In the genomic region with DNA sequence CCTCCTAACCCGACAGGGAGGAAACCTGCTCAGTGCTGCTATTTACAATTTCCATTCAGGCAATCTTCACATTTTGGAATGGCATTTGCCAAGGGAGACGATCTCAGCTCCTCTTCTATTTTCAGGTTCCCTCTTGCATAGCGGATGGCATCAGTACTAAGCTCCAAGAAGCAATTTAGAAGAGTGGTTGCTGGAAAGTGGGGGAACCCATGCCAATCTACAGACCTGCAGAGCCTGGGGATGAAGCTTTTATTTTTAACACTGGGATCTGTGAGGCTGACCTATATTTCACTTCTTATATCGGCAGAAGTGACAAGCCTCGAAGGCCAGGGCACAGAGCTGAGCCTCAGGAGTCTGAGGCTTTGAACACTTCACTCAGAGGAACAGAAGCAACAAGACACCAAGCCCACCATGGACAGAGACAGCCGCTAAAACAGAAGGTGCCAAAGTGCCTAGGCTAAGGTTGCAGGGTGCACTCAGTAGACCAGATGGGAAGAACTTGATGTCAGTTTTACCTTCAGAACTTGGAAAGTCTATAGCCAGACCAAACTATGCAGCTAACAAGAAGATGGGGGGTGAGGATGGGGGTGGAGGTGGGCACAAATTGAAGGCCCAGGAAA, we compare ENCODE assay signal across 17 cellular contexts. TPM values are rescaled to one million over a fixed set of nuclear protein-coding genes. Genes with fewer than 3 reads are reported as not detected.
DNase-seq lines count a peak whose midpoint lies in the region; ATAC-seq and TF ChIP-seq lines count a peak whose summit lies in the region.
"Had no signal": no experiment of that assay in that cellular context is flagged by ENCODE, and none has a peak within 500 bp of the region (broad histone marks: within the 10 kb centered on the region; RNA-seq: fewer than 3 reads in every experiment).

No MANE protein-coding gene starts in this region.

- H3K4me1 Mint-ChIP-seq in endodermal cell (peaks cover 9% of the 10 kb centered on the region), osteocyte (ENCODE audit: unreplicated experiment) (peaks cover 45% of the 10 kb centered on the region)
- H3K4me1 Mint-ChIP-seq: activated naive CD8-positive, alpha-beta T cell treated with anti-CD3 and anti-CD28 coated beads, Interleukin-2, amount 10 ng/mL, durations not matched to agents 7 days and 5 days; activated T-helper 17 cell treated with anti-CD3 and anti-CD28 coated beads, Interleukin-2, amount 50 U/mL, for 72 hours had no signal

- no peak overlapping the region for H3K9ac ChIP-seq in endodermal cell (ENCODE audit: extremely low read depth, low read length, poor library complexity, severe bottlenecking)

- H3K27me3 Mint-ChIP-seq in endodermal cell (ENCODE audit: insufficient read depth) (peaks cover 44% of the 10 kb centered on the region), osteocyte (ENCODE audit: unreplicated experiment) (no peaks in the 10 kb centered on the region)

- no peaks in the 10 kb centered on the region for H3K36me3 Mint-ChIP-seq in endodermal cell (ENCODE audit: low read depth)
- no peaks in the 10 kb centered on the region for H3K36me3 Mint-ChIP-seq in osteocyte (ENCODE audit: unreplicated experiment)
- H3K36me3 Mint-ChIP-seq: activated naive CD8-positive, alpha-beta T cell treated with anti-CD3 and anti-CD28 coated beads, Interleukin-2, amount 10 ng/mL, durations not matched to agents 7 days and 5 days had no signal

- ATAC-seq in heart right ventricle: no peak
- no peak for ATAC-seq in Right ventricle myocardium superior (ENCODE audit: poor library complexity)
- no peak for ATAC-seq in HG02610 (IDR thresholded peaks at IDR 0.05; ENCODE audit: unreplicated experiment)
- ATAC-seq: activated T-helper 17 cell treated with anti-CD3 and anti-CD28 coated beads, Interleukin-2, amount 50 U/mL, for 72 hours had no signal

- no peak overlapping the region for H3K4me3 ChIP-seq in heart right ventricle
- H3K4me3 ChIP-seq in endodermal cell (ENCODE audit: low read length): no peak overlapping the region
- H3K4me3 ChIP-seq in vagina: no peak overlapping the region

- H3K4me3 Mint-ChIP-seq in endodermal cell (no peak overlapping the region), osteocyte (ENCODE audit: unreplicated experiment) (no peak overlapping the region)
- H3K4me3 Mint-ChIP-seq: activated naive CD8-positive, alpha-beta T cell treated with anti-CD3 and anti-CD28 coated beads, Interleukin-2, amount 10 ng/mL, durations not matched to agents 7 days and 5 days; activated T-helper 17 cell treated with anti-CD3 and anti-CD28 coated beads, Interleukin-2, amount 50 U/mL, for 72 hours had no signal

- no peak for TF ChIP-seq POLR2A in vagina (IDR thresholded peaks at IDR 0.05)

- H3K9me3 Mint-ChIP-seq in endodermal cell (no peaks in the 10 kb centered on the region), osteocyte (ENCODE audit: unreplicated experiment) (no peaks in the 10 kb centered on the region)
- H3K9me3 Mint-ChIP-seq: activated naive CD8-positive, alpha-beta T cell treated with anti-CD3 and anti-CD28 coated beads, Interleukin-2, amount 10 ng/mL, durations not matched to agents 7 days and 5 days; activated T-helper 17 cell treated with anti-CD3 and anti-CD28 coated beads, Interleukin-2, amount 50 U/mL, for 72 hours had no signal

- H3K27ac Mint-ChIP-seq in endodermal cell (no peak overlapping the region), osteocyte (ENCODE audit: unreplicated experiment) (peak overlapping the region; percentile 60)
- H3K27ac Mint-ChIP-seq: activated naive CD8-positive, alpha-beta T cell treated with anti-CD3 and anti-CD28 coated beads, Interleukin-2, amount 10 ng/mL, durations not matched to agents 7 days and 5 days; activated T-helper 17 cell treated with anti-CD3 and anti-CD28 coated beads, Interleukin-2, amount 50 U/mL, for 72 hours had no signal

- intact Hi-C loops in heart right ventricle (cut with DNase I): no loop called here
- intact Hi-C loops in Right ventricle myocardium superior (cut with DNase I): no loop called here
- intact Hi-C loops in vagina (cut with DNase I): loop anchor here (5.0 kb wide), 1 partner anchor 1872 kb away; no protein-coding TSS in a partner anchor

- H3K27me3 ChIP-seq in heart right ventricle (no peaks in the 10 kb centered on the region), endodermal cell (ENCODE audit: control insufficient read depth, insufficient read depth, low read length, poor library complexity, severe bottlenecking) (no peaks in the 10 kb centered on the region), vagina (no peaks in the 10 kb centered on the region)
- H3K27me3 ChIP-seq: neutrophil had no signal

- H3K9me3 ChIP-seq in heart right ventricle (no peaks in the 10 kb centered on the region), endodermal cell (ENCODE audit: control insufficient read depth, low read length) (no peaks in the 10 kb centered on the region), vagina (no peaks in the 10 kb centered on the region)
- H3K9me3 ChIP-seq: neutrophil had no signal

- DNase-seq in heart right ventricle: no peak
- DNase-seq in Right ventricle myocardium superior: no peak
- peak; percentile 41 for DNase-seq in endodermal cell
- DNase-seq in osteocyte (ENCODE audit: extremely low spot score, unreplicated experiment): no peak
- DNase-seq in vagina (ENCODE audit: extremely low spot score in 2 of 2): no peak
- no peak for DNase-seq in occipital lobe (lab: John Stamatoyannopoulos, UW)
- no peak for DNase-seq in NCI-H1930 (lab: John Stamatoyannopoulos, UW)
- DNase-seq: ACHN; activated CD4-positive, alpha-beta T cell treated with anti-CD3 and anti-CD28 coated beads, Interleukin-2, amount 50 U/mL, for 1 hour; activated naive CD8-positive, alpha-beta T cell treated with anti-CD3 and anti-CD28 coated beads, Interleukin-2, amount 10 ng/mL, durations not matched to agents 7 days and 5 days; erythroblast; GDM1; KBM-7 had no signal

- WGBS in heart right ventricle, 2 donors: 54 to 61% methylated on average over 6 of the region's 6 CpGs
- WGBS in endodermal cell (ENCODE audit: insufficient coverage in 1 of 2, insufficient read length in 1 of 2), 2 experiments: 85% methylated on average over 4 to 6 of the region's 6 CpGs

- TF ChIP-seq CTCF in heart right ventricle (IDR thresholded peaks at IDR 0.05) (no peak), endodermal cell (conservative IDR thresholded peaks at IDR 0.05) (no peak), osteocyte (IDR thresholded peaks at IDR 0.05) (no peak), vagina (IDR thresholded peaks at IDR 0.05) (no peak)

- H3K36me3 ChIP-seq in heart right ventricle: no peaks in the 10 kb centered on the region
- no peaks in the 10 kb centered on the region for H3K36me3 ChIP-seq in endodermal cell (ENCODE audit: control insufficient read depth, insufficient read depth, low read length)
- no peaks in the 10 kb centered on the region for H3K36me3 ChIP-seq in vagina
- H3K36me3 ChIP-seq: neutrophil, WERI-Rb-1 had no signal

- H3K27ac ChIP-seq in heart right ventricle (peak overlapping the region; percentile 23 to 78 (median 55)), endodermal cell (ENCODE audit: low read depth, low read length) (no peak overlapping the region), vagina (peak overlapping the region; percentile 64)
- H3K27ac ChIP-seq: neutrophil had no signal

- H3K4me1 ChIP-seq in heart right ventricle: peaks cover 0 to 32% (median 14%) of the 10 kb centered on the region in 9 donors
- H3K4me1 ChIP-seq in endodermal cell (ENCODE audit: control insufficient read depth, insufficient read depth, low read length): no peaks in the 10 kb centered on the region
- peaks cover 20% of the 10 kb centered on the region for H3K4me1 ChIP-seq in vagina

RNA-seq across cellular contexts. Expression of a gene that starts 43.9 kb away (rescaled TPM):
- total RNA-seq in heart right ventricle (1 to 10 TPM; 1.7 to 5.0 (median 3.0) TPM), Right ventricle myocardium superior (4.9 TPM), endodermal cell (1 to 10 TPM; 3.2 to 5.2 TPM), osteocyte (23.7 and 23.9 TPM in 2 replicates), vagina (16.9 TPM), occipital lobe (287 TPM)
- 1 to 10 TPM; 3.8 to 6.7 TPM for polyA plus RNA-seq in heart right ventricle
- 20.3 TPM for polyA plus RNA-seq in endodermal cell (2013, experiment 1 of 2)
- 21.8 TPM for polyA plus RNA-seq in endodermal cell (2013, experiment 2 of 2)

Comparison
In these comparisons a context has a peak if more than half of its experiments do, and no peak if none do; other contexts are left out.
1. RNA of a gene that starts 43.9 kb away (total RNA-seq): 287 TPM in occipital lobe (single experiment); 23.7 to 23.9 TPM in osteocyte, 16.9 TPM in vagina (single experiment), 3.2 to 5.2 TPM in endodermal cell, 4.9 TPM in Right ventricle myocardium superior (single experiment) and 1.7 to 5.0 TPM in heart right ventricle; every median in the first group is over 10 times any median in the second.